Comparison of ENCODE assay signal across 16 cellular contexts in genomic region chr4:102172341-102172740, GRCh38.
DNase-seq lines count a peak whose midpoint lies in the region; TF ChIP-seq lines count a peak whose summit lies in the region.
"Had no signal": no experiment of that assay in that cellular context is flagged by ENCODE, and none has a peak within 500 bp of the region (broad histone marks: within the 10 kb centered on the region; RNA-seq: fewer than 3 reads in every experiment).

No MANE protein-coding gene starts in this region.

- no peak overlapping the region for H3K4me2 ChIP-seq in mesendoderm (ENCODE audit: low read length)

- no peak overlapping the region for H3K4ac ChIP-seq in mesendoderm (ENCODE audit: low read depth, low read length)

- H3K79me1 ChIP-seq in mesendoderm (ENCODE audit: low read length): no peaks in the 10 kb centered on the region

- H2AK5ac ChIP-seq in mesendoderm (ENCODE audit: low read length): no peak overlapping the region

- DNase-seq in NCI-H82 (lab: John Stamatoyannopoulos, UW): peak; percentile 5
- no peak for DNase-seq in NCI-H82 treated with DMSO at 0.1 percent for 48 hours (lab: John Stamatoyannopoulos, UW; ENCODE audit: unreplicated experiment)
- DNase-seq in endodermal cell: peak; percentile 54
- DNase-seq in mesendoderm: peak; percentile 84
- DNase-seq in HK-2 (ENCODE audit: unreplicated experiment): no peak
- DNase-seq in NCI-H2227 (lab: John Stamatoyannopoulos, UW; ENCODE audit: unreplicated experiment): no peak
- no peak for DNase-seq in activated CD4-positive, alpha-beta T cell treated with anti-CD3 and anti-CD28 coated beads for 4 hours
- DNase-seq in activated effector memory CD4-positive, alpha-beta T cell treated with anti-CD3 and anti-CD28 coated beads, Interleukin-2, amount 50 U/mL, for 16 hours: no peak
- DNase-seq: CD8-positive, alpha-beta T cell; COR-L47; DMS153; DND-41; GF-D8; IMR-90 had no signal

- H3K27me3 ChIP-seq in endodermal cell (ENCODE audit: control insufficient read depth, insufficient read depth, low read length, poor library complexity, severe bottlenecking): no peaks in the 10 kb centered on the region
- H3K27me3 ChIP-seq in mesendoderm (ENCODE audit: insufficient read depth, low read length, poor library complexity): no peaks in the 10 kb centered on the region

- no peak overlapping the region for H4K8ac ChIP-seq in mesendoderm (ENCODE audit: low read depth, low read length)

- H3K79me2 ChIP-seq in mesendoderm (ENCODE audit: control insufficient read depth, insufficient read depth, low read length): no peaks in the 10 kb centered on the region

- H3K9ac ChIP-seq in endodermal cell (ENCODE audit: extremely low read depth, low read length, poor library complexity, severe bottlenecking): no peak overlapping the region
- no peak overlapping the region for H3K9ac ChIP-seq in mesendoderm (ENCODE audit: low read length)

- H4K5ac ChIP-seq in mesendoderm (ENCODE audit: low read length): no peak overlapping the region

- no peak overlapping the region for H2BK15ac ChIP-seq in mesendoderm (replicated peaks; ENCODE audit: low read depth)

- H3K36me3 Mint-ChIP-seq in endodermal cell (ENCODE audit: low read depth): no peaks in the 10 kb centered on the region
- H3K36me3 Mint-ChIP-seq: CD14-positive monocyte; CD8-positive, alpha-beta T cell had no signal

- peaks cover 15% of the 10 kb centered on the region for H3K4me1 Mint-ChIP-seq in endodermal cell
- H3K4me1 Mint-ChIP-seq: CD14-positive monocyte had no signal

- H3K27me3 Mint-ChIP-seq in endodermal cell (ENCODE audit: insufficient read depth): no peaks in the 10 kb centered on the region

- H3K9me3 ChIP-seq in endodermal cell (ENCODE audit: control insufficient read depth, low read length): no peaks in the 10 kb centered on the region

- H3K4me1 ChIP-seq in endodermal cell (ENCODE audit: control insufficient read depth, insufficient read depth, low read length) (no peaks in the 10 kb centered on the region), mesendoderm (ENCODE audit: control insufficient read depth, low read depth, low read length) (no peaks in the 10 kb centered on the region)

- H3K23ac ChIP-seq in mesendoderm (ENCODE audit: low read length): no peak overlapping the region

- H2BK120ac ChIP-seq in mesendoderm (ENCODE audit: low read depth, low read length): no peak overlapping the region

- H2BK5ac ChIP-seq in mesendoderm (ENCODE audit: low read length): no peak overlapping the region

- H3K4me3 Mint-ChIP-seq in endodermal cell: no peak overlapping the region
- H3K4me3 Mint-ChIP-seq: CD14-positive monocyte; CD8-positive, alpha-beta T cell had no signal

- no peak overlapping the region for H3K4me3 ChIP-seq in endodermal cell (ENCODE audit: low read length)
- H3K4me3 ChIP-seq in mesendoderm (ENCODE audit: low read length): no peak overlapping the region

- H3K36me3 ChIP-seq in endodermal cell (ENCODE audit: control insufficient read depth, insufficient read depth, low read length) (no peaks in the 10 kb centered on the region), mesendoderm (ENCODE audit: control insufficient read depth, insufficient read depth, low read length) (no peaks in the 10 kb centered on the region)

- H3K27ac Mint-ChIP-seq in endodermal cell: no peak overlapping the region
- H3K27ac Mint-ChIP-seq: CD14-positive monocyte; CD8-positive, alpha-beta T cell had no signal

- no peak overlapping the region for H3K56ac ChIP-seq in mesendoderm (ENCODE audit: low read length)

- WGBS in endodermal cell (ENCODE audit: insufficient coverage in 1 of 2, insufficient read length in 1 of 2), 2 experiments: 90% methylated on average over 2 of the region's 2 CpGs; no CpG with 5 or more reads in 1 of the 2 experiments
- WGBS in mesendoderm (ENCODE audit: extremely low coverage, insufficient coverage, low lambda C conversion rate): no CpG with 5 or more reads among the region's 2 CpGs

- H3K9me3 Mint-ChIP-seq in endodermal cell: no peaks in the 10 kb centered on the region
- H3K9me3 Mint-ChIP-seq: CD8-positive, alpha-beta T cell had no signal

- H3K18ac ChIP-seq in mesendoderm (ENCODE audit: low read length): no peak overlapping the region

- TF ChIP-seq CTCF in endodermal cell (conservative IDR thresholded peaks at IDR 0.05): no peak

- H3K27ac ChIP-seq in endodermal cell (ENCODE audit: low read depth, low read length): no peak overlapping the region
- H3K27ac ChIP-seq in mesendoderm (ENCODE audit: low read depth, low read length): no peak overlapping the region
- H3K27ac ChIP-seq: 22Rv1 had no signal

Comparison
In these comparisons a context has a peak if more than half of its experiments do, and no peak if none do; other contexts are left out.
1. DNase-seq: peak in NCI-H82 (single experiment), endodermal cell (single experiment) and mesendoderm (single experiment); none in NCI-H82 treated with DMSO at 0.1 percent for 48 hours (single experiment), HK-2 (single experiment), NCI-H2227 (single experiment), activated CD4-positive, alpha-beta T cell treated with anti-CD3 and anti-CD28 coated beads for 4 hours (0 of 2) and activated effector memory CD4-positive, alpha-beta T cell treated with anti-CD3 and anti-CD28 coated beads, Interleukin-2, amount 50 U/mL, for 16 hours (single experiment).